ENCODE assay signal across 8 cellular contexts in the genomic region with DNA sequence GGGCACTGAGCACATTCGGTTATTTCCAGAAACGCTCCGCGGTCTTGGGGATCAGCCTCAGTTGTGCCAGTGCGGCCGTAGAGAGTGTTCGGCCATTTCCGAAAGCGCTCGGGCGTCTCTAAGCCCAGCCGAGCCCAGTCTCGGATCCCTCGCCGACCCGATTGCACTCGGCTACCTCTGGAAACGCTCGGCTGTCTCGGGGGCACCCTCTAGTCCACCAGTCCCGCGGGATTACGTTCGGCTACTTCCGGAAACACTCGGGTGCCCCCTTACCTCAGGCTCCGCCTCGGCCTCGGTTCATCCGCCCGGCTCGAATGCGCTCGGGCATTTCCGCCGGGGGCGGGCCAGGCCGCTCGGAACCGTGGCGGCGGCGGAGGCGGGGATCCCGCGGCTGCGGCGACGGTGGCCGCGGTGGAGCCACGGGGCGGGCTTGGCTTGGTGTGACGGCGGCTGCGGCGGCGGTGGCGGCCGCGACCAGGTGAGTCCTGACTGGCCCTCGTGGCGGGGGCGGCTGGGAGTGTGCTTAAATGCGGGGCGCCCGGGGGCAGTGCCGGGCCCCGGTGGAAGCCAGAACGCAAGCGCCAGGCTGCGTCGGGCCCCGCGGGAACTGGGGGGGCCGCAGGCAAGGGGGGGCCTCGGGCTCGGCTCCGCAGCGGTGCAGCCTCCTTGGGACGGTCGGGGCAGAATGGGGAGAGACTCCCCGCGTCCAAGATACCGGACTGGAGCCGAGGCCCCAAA. TPM values are rescaled to one million over a fixed set of nuclear protein-coding genes. Genes with fewer than 3 reads are reported as not detected.
DNase-seq lines count a peak whose midpoint lies in the region; ATAC-seq and TF ChIP-seq lines count a peak whose summit lies in the region.

A gene (plus strand): TSS at position 347 of the 738 bp plus-strand sequence. CDS start 2,717 bp downstream, outside the sequence.

- no peaks in the 10 kb centered on the region for H3K27me3 Mint-ChIP-seq in central memory CD8-positive, alpha-beta T cell

- H3K4me3 ChIP-seq in AG10803 (ENCODE audit: low read length): peak within 1 kb of the TSS; percentile 89

- TF ChIP-seq POLR2A in GM19193 (IDR thresholded peaks at IDR 0.05; ENCODE audit: extremely low read depth, insufficient read depth, insufficient read length): peak; percentile 40

- H3K4me3 Mint-ChIP-seq in central memory CD8-positive, alpha-beta T cell: peak within 1 kb of the TSS; percentile 83

- H3K36me3 Mint-ChIP-seq in central memory CD8-positive, alpha-beta T cell (ENCODE audit: insufficient read depth): peaks cover 14% of the 10 kb centered on the region

- H3K4me1 Mint-ChIP-seq in central memory CD8-positive, alpha-beta T cell: peaks cover 21% of the 10 kb centered on the region

- DNase-seq in AG10803 (ENCODE audit: low read depth): peak; percentile 96
- DNase-seq in NCI-H460 (ENCODE audit: extremely low read depth, low read depth): peak; percentile 97
- DNase-seq in central memory CD8-positive, alpha-beta T cell (ENCODE audit: low spot score in 2 of 2): peak; percentile 99 to 100
- DNase-seq in inferior parietal cortex (ENCODE audit: extremely low spot score): peak; percentile 99
- peak; percentile 98 for DNase-seq in smooth muscle cell of the brain vasculature (ENCODE audit: low read depth, low spot score)

- H3K9me3 Mint-ChIP-seq in central memory CD8-positive, alpha-beta T cell: no peaks in the 10 kb centered on the region

- H3K27ac Mint-ChIP-seq in central memory CD8-positive, alpha-beta T cell (ENCODE audit: low read depth): peak within 1 kb of the TSS; percentile 95

- TF ChIP-seq CTCF in AG10803 (conservative IDR thresholded peaks at IDR 0.05; ENCODE audit: low read length): no peak

- peak; percentile 73 for ATAC-seq in HG03432 (IDR thresholded peaks at IDR 0.05; ENCODE audit: unreplicated experiment)
- ATAC-seq in activated CD4-positive, CD25-positive, alpha-beta regulatory T cell treated with anti-CD3 and anti-CD28 coated beads, Interleukin-2, amount 50 U/mL, for 24 hours: peak; percentile 90 to 91
- peak; percentile 90 for ATAC-seq in central memory CD8-positive, alpha-beta T cell (replicated peaks; ENCODE audit: extremely low read depth, poor library complexity, severe bottlenecking)

RNA-seq across cellular contexts. Expression of the gene that starts here (rescaled TPM):
- total RNA-seq in NCI-H460 (2014; rRNA removed; shearing (Covaris generic)): 7.7 and 11.9 TPM in 2 replicates
- polyA plus RNA-seq in NCI-H460 (2014; cell fraction: nucleus; rRNA removed): 5.4 and 26.6 TPM in 2 replicates

Comparison
In these comparisons a context has a peak if more than half of its experiments do, and no peak if none do; other contexts are left out.
1. Peak in every context shown above with its lines: DNase-seq, ATAC-seq and H3K4me3 ChIP-seq.